In genomic region chr10:104337985-104338735, GRCh38 we compare ENCODE assay signal across 1 cellular context.
TF ChIP-seq lines count a peak whose summit lies in the region.

A gene with protein sequence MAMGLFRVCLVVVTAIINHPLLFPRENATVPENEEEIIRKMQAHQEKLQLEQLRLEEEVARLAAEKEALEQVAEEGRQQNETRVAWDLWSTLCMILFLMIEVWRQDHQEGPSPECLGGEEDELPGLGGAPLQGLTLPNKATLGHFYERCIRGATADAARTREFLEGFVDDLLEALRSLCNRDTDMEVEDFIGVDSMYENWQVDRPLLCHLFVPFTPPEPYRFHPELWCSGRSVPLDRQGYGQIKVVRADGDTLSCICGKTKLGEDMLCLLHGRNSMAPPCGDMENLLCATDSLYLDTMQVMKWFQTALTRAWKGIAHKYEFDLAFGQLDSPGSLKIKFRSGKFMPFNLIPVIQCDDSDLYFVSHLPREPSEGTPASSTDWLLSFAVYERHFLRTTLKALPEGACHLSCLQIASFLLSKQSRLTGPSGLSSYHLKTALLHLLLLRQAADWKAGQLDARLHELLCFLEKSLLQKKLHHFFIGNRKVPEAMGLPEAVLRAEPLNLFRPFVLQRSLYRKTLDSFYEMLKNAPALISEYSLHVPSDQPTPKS (minus strand): TSS chr10:104338465. CDS start chr10:104316051, 22,414 bp downstream.

TF ChIP-seq in HepG2, 621 proteins besides CTCF, POLR2A, EP300 and RAD21 (continued from another document and continues in another):
- TF ChIP-seq, protein P1, sequence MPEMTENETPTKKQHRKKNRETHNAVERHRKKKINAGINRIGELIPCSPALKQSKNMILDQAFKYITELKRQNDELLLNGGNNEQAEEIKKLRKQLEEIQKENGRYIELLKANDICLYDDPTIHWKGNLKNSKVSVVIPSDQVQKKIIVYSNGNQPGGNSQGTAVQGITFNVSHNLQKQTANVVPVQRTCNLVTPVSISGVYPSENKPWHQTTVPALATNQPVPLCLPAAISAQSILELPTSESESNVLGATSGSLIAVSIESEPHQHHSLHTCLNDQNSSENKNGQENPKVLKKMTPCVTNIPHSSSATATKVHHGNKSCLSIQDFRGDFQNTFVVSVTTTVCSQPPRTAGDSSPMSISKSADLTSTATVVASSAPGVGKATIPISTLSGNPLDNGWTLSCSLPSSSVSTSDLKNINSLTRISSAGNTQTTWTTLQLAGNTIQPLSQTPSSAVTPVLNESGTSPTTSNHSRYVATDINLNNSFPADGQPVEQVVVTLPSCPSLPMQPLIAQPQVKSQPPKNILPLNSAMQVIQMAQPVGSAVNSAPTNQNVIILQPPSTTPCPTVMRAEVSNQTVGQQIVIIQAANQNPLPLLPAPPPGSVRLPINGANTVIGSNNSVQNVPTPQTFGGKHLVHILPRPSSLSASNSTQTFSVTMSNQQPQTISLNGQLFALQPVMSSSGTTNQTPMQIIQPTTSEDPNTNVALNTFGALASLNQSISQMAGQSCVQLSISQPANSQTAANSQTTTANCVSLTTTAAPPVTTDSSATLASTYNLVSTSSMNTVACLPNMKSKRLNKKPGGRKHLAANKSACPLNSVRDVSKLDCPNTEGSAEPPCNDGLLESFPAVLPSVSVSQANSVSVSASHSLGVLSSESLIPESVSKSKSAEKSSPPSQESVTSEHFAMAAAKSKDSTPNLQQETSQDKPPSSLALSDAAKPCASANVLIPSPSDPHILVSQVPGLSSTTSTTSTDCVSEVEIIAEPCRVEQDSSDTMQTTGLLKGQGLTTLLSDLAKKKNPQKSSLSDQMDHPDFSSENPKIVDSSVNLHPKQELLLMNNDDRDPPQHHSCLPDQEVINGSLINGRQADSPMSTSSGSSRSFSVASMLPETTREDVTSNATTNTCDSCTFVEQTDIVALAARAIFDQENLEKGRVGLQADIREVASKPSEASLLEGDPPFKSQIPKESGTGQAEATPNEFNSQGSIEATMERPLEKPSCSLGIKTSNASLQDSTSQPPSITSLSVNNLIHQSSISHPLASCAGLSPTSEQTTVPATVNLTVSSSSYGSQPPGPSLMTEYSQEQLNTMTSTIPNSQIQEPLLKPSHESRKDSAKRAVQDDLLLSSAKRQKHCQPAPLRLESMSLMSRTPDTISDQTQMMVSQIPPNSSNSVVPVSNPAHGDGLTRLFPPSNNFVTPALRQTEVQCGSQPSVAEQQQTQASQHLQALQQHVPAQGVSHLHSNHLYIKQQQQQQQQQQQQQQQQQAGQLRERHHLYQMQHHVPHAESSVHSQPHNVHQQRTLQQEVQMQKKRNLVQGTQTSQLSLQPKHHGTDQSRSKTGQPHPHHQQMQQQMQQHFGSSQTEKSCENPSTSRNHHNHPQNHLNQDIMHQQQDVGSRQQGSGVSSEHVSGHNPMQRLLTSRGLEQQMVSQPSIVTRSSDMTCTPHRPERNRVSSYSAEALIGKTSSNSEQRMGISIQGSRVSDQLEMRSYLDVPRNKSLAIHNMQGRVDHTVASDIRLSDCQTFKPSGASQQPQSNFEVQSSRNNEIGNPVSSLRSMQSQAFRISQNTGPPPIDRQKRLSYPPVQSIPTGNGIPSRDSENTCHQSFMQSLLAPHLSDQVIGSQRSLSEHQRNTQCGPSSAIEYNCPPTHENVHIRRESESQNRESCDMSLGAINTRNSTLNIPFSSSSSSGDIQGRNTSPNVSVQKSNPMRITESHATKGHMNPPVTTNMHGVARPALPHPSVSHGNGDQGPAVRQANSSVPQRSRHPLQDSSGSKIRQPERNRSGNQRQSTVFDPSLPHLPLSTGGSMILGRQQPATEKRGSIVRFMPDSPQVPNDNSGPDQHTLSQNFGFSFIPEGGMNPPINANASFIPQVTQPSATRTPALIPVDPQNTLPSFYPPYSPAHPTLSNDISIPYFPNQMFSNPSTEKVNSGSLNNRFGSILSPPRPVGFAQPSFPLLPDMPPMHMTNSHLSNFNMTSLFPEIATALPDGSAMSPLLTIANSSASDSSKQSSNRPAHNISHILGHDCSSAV (CRISPR knock-in tag; IDR thresholded peaks at IDR 0.05; ENCODE audit: borderline replicate concordance): no peak
- TF ChIP-seq POGZ (CRISPR knock-in tag; IDR thresholded peaks at IDR 0.05): no peak
- TF ChIP-seq ZKSCAN1 (IDR thresholded peaks at IDR 0.05; ENCODE audit: low read length): no peak
- TF ChIP-seq ZNF749 (CRISPR knock-in tag; IDR thresholded peaks at IDR 0.05; ENCODE audit: borderline replicate concordance): no peak
- TF ChIP-seq MEF2D (CRISPR knock-in tag; IDR thresholded peaks at IDR 0.05): no peak
- peak; percentile 29; the same call in 1 of the 2 replicates for TF ChIP-seq GATAD2A (CRISPR knock-in tag; IDR thresholded peaks at IDR 0.05)
- TF ChIP-seq ZNF383 (CRISPR knock-in tag; IDR thresholded peaks at IDR 0.05; ENCODE audit: borderline replicate concordance): no peak
- TF ChIP-seq ZFP62 (CRISPR knock-in tag; IDR thresholded peaks at IDR 0.05): no peak
- TF ChIP-seq ETV5 (CRISPR knock-in tag; IDR thresholded peaks at IDR 0.05; ENCODE audit: borderline replicate concordance): no peak; the same call in 1 of the 2 replicates
- TF ChIP-seq, protein P2, sequence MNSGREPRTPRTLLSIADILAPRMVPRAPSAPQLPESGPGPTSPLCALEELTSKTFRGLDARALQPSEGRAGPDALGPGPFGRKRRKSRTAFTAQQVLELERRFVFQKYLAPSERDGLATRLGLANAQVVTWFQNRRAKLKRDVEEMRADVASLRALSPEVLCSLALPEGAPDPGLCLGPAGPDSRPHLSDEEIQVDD (CRISPR knock-in tag; IDR thresholded peaks at IDR 0.05; ENCODE audit: borderline replicate concordance): no peak
- TF ChIP-seq ZBTB21 (CRISPR knock-in tag; IDR thresholded peaks at IDR 0.05): no peak
- no peak for TF ChIP-seq NCOA5 (CRISPR knock-in tag; IDR thresholded peaks at IDR 0.05)
- no peak for TF ChIP-seq MEIS2 (CRISPR knock-in tag; IDR thresholded peaks at IDR 0.05)
- peak; percentile 63; the same call in 1 of the 2 replicates for TF ChIP-seq ZNF121 (CRISPR knock-in tag; IDR thresholded peaks at IDR 0.05)
- TF ChIP-seq ZSCAN9 (CRISPR knock-in tag; IDR thresholded peaks at IDR 0.05; ENCODE audit: borderline replicate concordance): 0 out of 2 replicates have a peak, but pooled peaks have one; percentile 27
- TF ChIP-seq BHLHE40 (IDR thresholded peaks at IDR 0.05; ENCODE audit: low read length): no peak
- no peak for TF ChIP-seq ZNF775 (CRISPR knock-in tag; IDR thresholded peaks at IDR 0.05; ENCODE audit: borderline replicate concordance)
- TF ChIP-seq TCF12 (IDR thresholded peaks at IDR 0.05): no peak
- no peak for TF ChIP-seq TCF12 (CRISPR knock-in tag; IDR thresholded peaks at IDR 0.05)
- no peak for TF ChIP-seq ZBTB43 (CRISPR knock-in tag; conservative IDR thresholded peaks at IDR 0.05)
- TF ChIP-seq, protein P3, sequence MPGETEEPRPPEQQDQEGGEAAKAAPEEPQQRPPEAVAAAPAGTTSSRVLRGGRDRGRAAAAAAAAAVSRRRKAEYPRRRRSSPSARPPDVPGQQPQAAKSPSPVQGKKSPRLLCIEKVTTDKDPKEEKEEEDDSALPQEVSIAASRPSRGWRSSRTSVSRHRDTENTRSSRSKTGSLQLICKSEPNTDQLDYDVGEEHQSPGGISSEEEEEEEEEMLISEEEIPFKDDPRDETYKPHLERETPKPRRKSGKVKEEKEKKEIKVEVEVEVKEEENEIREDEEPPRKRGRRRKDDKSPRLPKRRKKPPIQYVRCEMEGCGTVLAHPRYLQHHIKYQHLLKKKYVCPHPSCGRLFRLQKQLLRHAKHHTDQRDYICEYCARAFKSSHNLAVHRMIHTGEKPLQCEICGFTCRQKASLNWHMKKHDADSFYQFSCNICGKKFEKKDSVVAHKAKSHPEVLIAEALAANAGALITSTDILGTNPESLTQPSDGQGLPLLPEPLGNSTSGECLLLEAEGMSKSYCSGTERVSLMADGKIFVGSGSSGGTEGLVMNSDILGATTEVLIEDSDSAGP (CRISPR knock-in tag; IDR thresholded peaks at IDR 0.05; ENCODE audit: borderline replicate concordance): peak; percentile 71; the same call in 1 of the 2 replicates
- no peak for TF ChIP-seq AGO2 (optimal IDR thresholded peaks at IDR 0.05; ENCODE audit: low read depth, low read length)
- 0 out of 2 replicates have a peak, but pooled peaks have one; percentile 11 for TF ChIP-seq BCL6 (CRISPR knock-in tag; IDR thresholded peaks at IDR 0.05)
- no peak for TF ChIP-seq NPAS2 (CRISPR knock-in tag; IDR thresholded peaks at IDR 0.05; ENCODE audit: borderline replicate concordance)
- peak; percentile 52 for TF ChIP-seq ZNF574 (CRISPR knock-in tag; IDR thresholded peaks at IDR 0.05)
- TF ChIP-seq, protein P4, sequence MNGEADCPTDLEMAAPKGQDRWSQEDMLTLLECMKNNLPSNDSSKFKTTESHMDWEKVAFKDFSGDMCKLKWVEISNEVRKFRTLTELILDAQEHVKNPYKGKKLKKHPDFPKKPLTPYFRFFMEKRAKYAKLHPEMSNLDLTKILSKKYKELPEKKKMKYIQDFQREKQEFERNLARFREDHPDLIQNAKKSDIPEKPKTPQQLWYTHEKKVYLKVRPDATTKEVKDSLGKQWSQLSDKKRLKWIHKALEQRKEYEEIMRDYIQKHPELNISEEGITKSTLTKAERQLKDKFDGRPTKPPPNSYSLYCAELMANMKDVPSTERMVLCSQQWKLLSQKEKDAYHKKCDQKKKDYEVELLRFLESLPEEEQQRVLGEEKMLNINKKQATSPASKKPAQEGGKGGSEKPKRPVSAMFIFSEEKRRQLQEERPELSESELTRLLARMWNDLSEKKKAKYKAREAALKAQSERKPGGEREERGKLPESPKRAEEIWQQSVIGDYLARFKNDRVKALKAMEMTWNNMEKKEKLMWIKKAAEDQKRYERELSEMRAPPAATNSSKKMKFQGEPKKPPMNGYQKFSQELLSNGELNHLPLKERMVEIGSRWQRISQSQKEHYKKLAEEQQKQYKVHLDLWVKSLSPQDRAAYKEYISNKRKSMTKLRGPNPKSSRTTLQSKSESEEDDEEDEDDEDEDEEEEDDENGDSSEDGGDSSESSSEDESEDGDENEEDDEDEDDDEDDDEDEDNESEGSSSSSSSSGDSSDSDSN (CRISPR knock-in tag; IDR thresholded peaks at IDR 0.05): peak; percentile 88
- TF ChIP-seq, protein P5, sequence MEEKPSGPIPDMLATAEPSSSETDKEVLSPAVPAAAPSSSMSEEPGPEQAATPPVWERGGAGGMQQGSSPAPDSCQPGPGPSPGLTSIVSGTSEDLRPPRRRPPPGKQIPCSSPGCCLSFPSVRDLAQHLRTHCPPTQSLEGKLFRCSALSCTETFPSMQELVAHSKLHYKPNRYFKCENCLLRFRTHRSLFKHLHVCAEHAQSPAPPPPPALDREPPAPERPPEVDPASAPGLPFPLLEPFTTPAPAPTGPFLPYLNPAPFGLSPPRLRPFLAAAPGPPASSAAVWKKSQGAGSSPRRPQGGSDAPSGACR (CRISPR knock-in tag; IDR thresholded peaks at IDR 0.05): no peak
- peak; percentile 10; the same call in 1 of the 2 replicates for TF ChIP-seq SALL1 (CRISPR knock-in tag; IDR thresholded peaks at IDR 0.05)
- no peak for TF ChIP-seq PRMT3 (CRISPR knock-in tag; IDR thresholded peaks at IDR 0.05; ENCODE audit: borderline replicate concordance, low read depth)
- peak; percentile 16; the same call in 1 of the 2 replicates for TF ChIP-seq SIN3A (IDR thresholded peaks at IDR 0.05; ENCODE audit: borderline replicate concordance, low read depth, low read length)
- no peak for TF ChIP-seq ZNF10 (CRISPR knock-in tag; IDR thresholded peaks at IDR 0.05; ENCODE audit: borderline replicate concordance, low read depth)
- no peak for TF ChIP-seq RFX3 (CRISPR knock-in tag; IDR thresholded peaks at IDR 0.05)
- TF ChIP-seq CHD4 (IDR thresholded peaks at IDR 0.05; ENCODE audit: borderline replicate concordance, low read length): no peak
- no peak for TF ChIP-seq ZNF124 (CRISPR knock-in tag; IDR thresholded peaks at IDR 0.05)
- TF ChIP-seq WIZ (CRISPR knock-in tag; IDR thresholded peaks at IDR 0.05): no peak
- TF ChIP-seq, protein P6, sequence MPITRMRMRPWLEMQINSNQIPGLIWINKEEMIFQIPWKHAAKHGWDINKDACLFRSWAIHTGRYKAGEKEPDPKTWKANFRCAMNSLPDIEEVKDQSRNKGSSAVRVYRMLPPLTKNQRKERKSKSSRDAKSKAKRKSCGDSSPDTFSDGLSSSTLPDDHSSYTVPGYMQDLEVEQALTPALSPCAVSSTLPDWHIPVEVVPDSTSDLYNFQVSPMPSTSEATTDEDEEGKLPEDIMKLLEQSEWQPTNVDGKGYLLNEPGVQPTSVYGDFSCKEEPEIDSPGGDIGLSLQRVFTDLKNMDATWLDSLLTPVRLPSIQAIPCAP (CRISPR knock-in tag; IDR thresholded peaks at IDR 0.05; ENCODE audit: low read depth): no peak
- TF ChIP-seq JUND (CRISPR knock-in tag; IDR thresholded peaks at IDR 0.05): no peak
